Comparison of ENCODE assay signal across 17 cellular contexts in genomic region chr3:157115069-157116006, GRCh38. TPM values are rescaled to one million over a fixed set of nuclear protein-coding genes. Genes with fewer than 3 reads are reported as not detected.
DNase-seq lines count a peak whose midpoint lies in the region; ATAC-seq and TF ChIP-seq lines count a peak whose summit lies in the region.
"Had no signal": no experiment of that assay in that cellular context is flagged by ENCODE, and none has a peak within 500 bp of the region (broad histone marks: within the 10 kb centered on the region; RNA-seq: fewer than 3 reads in every experiment).

No MANE protein-coding gene starts in this region.

- no peaks in the 10 kb centered on the region for H4K20me1 ChIP-seq in MM.1S (ENCODE audit: insufficient read depth, low read length)

- H3K23ac ChIP-seq in trophoblast cell (ENCODE audit: low read length) = no peak overlapping the region

- H3K4me3 ChIP-seq in WERI-Rb-1 (ENCODE audit: low read depth, low read length) = peak overlapping the region; percentile 42
- H3K4me3 ChIP-seq in right atrium auricular region = no peak overlapping the region
- no peak overlapping the region for H3K4me3 ChIP-seq in trophoblast cell (ENCODE audit: low read depth, low read length)
- H3K4me3 ChIP-seq in MM.1S (ENCODE audit: low read length) = no peak overlapping the region

- no peak overlapping the region for H2BK12ac ChIP-seq in trophoblast cell (ENCODE audit: low read length)

- no peak overlapping the region for H2BK120ac ChIP-seq in trophoblast cell (ENCODE audit: insufficient read depth, low read length, poor library complexity)

- H4K91ac ChIP-seq in trophoblast cell (ENCODE audit: low read depth, low read length) = no peak overlapping the region

- no peak overlapping the region for H4K12ac ChIP-seq in trophoblast cell (ENCODE audit: low read depth, low read length)

- no peaks in the 10 kb centered on the region for H3K36me3 ChIP-seq in WERI-Rb-1
- H3K36me3 ChIP-seq in right atrium auricular region = no peaks in the 10 kb centered on the region
- no peaks in the 10 kb centered on the region for H3K36me3 ChIP-seq in trophoblast cell (ENCODE audit: control insufficient read depth in 1 of 2, insufficient read depth in 2 of 2, low read length in 2 of 2)
- H3K36me3 ChIP-seq in MM.1S (replicated peaks; ENCODE audit: insufficient read depth, low read length) = no peaks in the 10 kb centered on the region

- H3F3A ChIP-seq in MM.1S (ENCODE audit: insufficient read depth, low read length) = no peaks in the 10 kb centered on the region

- no peak overlapping the region for H2AFZ ChIP-seq in trophoblast cell (ENCODE audit: insufficient read depth, low read length, poor library complexity)
- H2AFZ ChIP-seq in MM.1S (ENCODE audit: low read length) = no peak overlapping the region

- H3K27ac ChIP-seq in WERI-Rb-1 (peak overlapping the region; percentile 68), right atrium auricular region (peak overlapping the region; percentile 72 to 93), trophoblast cell (ENCODE audit: low read depth, low read length) (no peak overlapping the region), MM.1S (ENCODE audit: low read length) (no peak overlapping the region)
- H3K27ac ChIP-seq: C4-2B had no signal

- H3K79me2 ChIP-seq in trophoblast cell (ENCODE audit: control insufficient read depth, insufficient read depth, low read length, poor library complexity) (no peaks in the 10 kb centered on the region), MM.1S (ENCODE audit: low read length) (no peaks in the 10 kb centered on the region)

- no peak overlapping the region for H2BK5ac ChIP-seq in trophoblast cell (ENCODE audit: low read depth, low read length, poor library complexity)

- WGBS in trophoblast cell (ENCODE audit: extremely low coverage, insufficient coverage, insufficient read length) = no CpG with 5 or more reads among the region's 10 CpGs

- TF ChIP-seq CTCF in WERI-Rb-1 (IDR thresholded peaks at IDR 0.05; ENCODE audit: low read depth, low read length) = no peak
- no peak for TF ChIP-seq CTCF in right atrium auricular region (IDR thresholded peaks at IDR 0.05)
- TF ChIP-seq CTCF in MM.1S (IDR thresholded peaks at IDR 0.05; ENCODE audit: low read length) = no peak

- H2AK5ac ChIP-seq in trophoblast cell (ENCODE audit: low read length) = no peak overlapping the region

- H3K9ac ChIP-seq in trophoblast cell (ENCODE audit: low read length) (no peak overlapping the region), MM.1S (ENCODE audit: low read length) (no peak overlapping the region)

- no peak overlapping the region for H3K14ac ChIP-seq in trophoblast cell (ENCODE audit: low read length)

- H3K4me1 ChIP-seq in right atrium auricular region (peaks cover 0 to 21% of the 10 kb centered on the region in 2 donors), trophoblast cell (ENCODE audit: control insufficient read depth in 1 of 2, insufficient read depth in 2 of 2, low read length in 2 of 2) (no peaks in the 10 kb centered on the region), MM.1S (ENCODE audit: low read length) (0 out of 2 replicates have a peak, but pooled peaks cover 3% of the 10 kb centered on the region)

- DNase-seq in HT-29 (ENCODE audit: low spot score) (peak; percentile 39), WERI-Rb-1 (peak; percentile 67), right atrium auricular region (ENCODE audit: low spot score) (no peak), trophoblast cell (peak; percentile 46 to 66), MM.1S (no peak), foreskin melanocyte (no peak), cerebellum (ENCODE audit: low spot score) (no peak)
- DNase-seq: activated CD4-positive, alpha-beta T cell treated with anti-CD3 and anti-CD28 coated beads, Interleukin-2, amount 50 U/mL, for 1 hour; activated naive CD4-positive, alpha-beta T cell; foreskin fibroblast; NCI-H1417; stimulated activated CD4-positive, alpha-beta T cell treated with anti-CD3 and anti-CD28 coated beads, Interleukin-4, amount 100 ng/mL, for 24 hours; stimulated activated naive CD8-positive, alpha-beta T cell treated with anti-CD3 and anti-CD28 coated beads, Interleukin-15, amount 100 ng/mL, for 72 hours; T-cell had no signal

- no peak overlapping the region for H3K18ac ChIP-seq in trophoblast cell (ENCODE audit: low read length)

- H4K8ac ChIP-seq in trophoblast cell (ENCODE audit: low read depth, low read length) = no peak overlapping the region

- no peaks in the 10 kb centered on the region for H3K9me2 ChIP-seq in MM.1S (replicated peaks; ENCODE audit: insufficient read depth, low read length)

- H3K4me2 ChIP-seq in trophoblast cell (ENCODE audit: low read length) = no peak overlapping the region
- no peak overlapping the region for H3K4me2 ChIP-seq in MM.1S (ENCODE audit: low read depth, low read length)

- no peak overlapping the region for H3K4ac ChIP-seq in trophoblast cell (ENCODE audit: low read depth, low read length)

- ATAC-seq in HG03378 (IDR thresholded peaks at IDR 0.05; ENCODE audit: unreplicated experiment) = no peak
- ATAC-seq: left lobe of liver; stimulated activated naive CD8-positive, alpha-beta T cell treated with anti-CD3 and anti-CD28 coated beads, Interleukin-15, amount 100 ng/mL, for 72 hours; T-cell had no signal

- H3K27me3 ChIP-seq in WERI-Rb-1 (ENCODE audit: insufficient read depth, low read depth, severe bottlenecking) = no peaks in the 10 kb centered on the region
- no peaks in the 10 kb centered on the region for H3K27me3 ChIP-seq in right atrium auricular region
- H3K27me3 ChIP-seq in trophoblast cell (ENCODE audit: insufficient read depth, low read length) = no peaks in the 10 kb centered on the region
- no peaks in the 10 kb centered on the region for H3K27me3 ChIP-seq in MM.1S (replicated peaks; ENCODE audit: insufficient read depth, low read length)

- H3K9me3 ChIP-seq in WERI-Rb-1 (ENCODE audit: severe bottlenecking) (no peaks in the 10 kb centered on the region), right atrium auricular region (no peaks in the 10 kb centered on the region), trophoblast cell (ENCODE audit: insufficient read depth, low read depth, low read length) (peaks cover 1% of the 10 kb centered on the region), MM.1S (replicated peaks; ENCODE audit: insufficient read depth, low read length) (no peaks in the 10 kb centered on the region)

- H3K79me1 ChIP-seq in trophoblast cell (ENCODE audit: low read length) = no peaks in the 10 kb centered on the region

RNA-seq across cellular contexts. Expression of gene CCNL1, which starts 44.6 kb away (rescaled TPM):
- total RNA-seq in HT-29 (2014; rRNA removed; shearing (Covaris generic)) = 302 and 313 TPM in 2 replicates
- total RNA-seq in right atrium auricular region = 10 to 100 TPM; 43.8 to 44.3 TPM
- polyA plus RNA-seq in trophoblast cell (2013) = 56.5 and 56.9 TPM in 2 replicates
- total RNA-seq in cerebellum = 139 TPM

Comparison
In these comparisons a context has a peak if more than half of its experiments do, and no peak if none do; other contexts are left out.
1. DNase-seq: peak in HT-29 (single experiment), WERI-Rb-1 (single experiment) and trophoblast cell (2 of 2); none in right atrium auricular region (single experiment), MM.1S (single experiment), foreskin melanocyte (single experiment) and cerebellum (single experiment).
2. H3K27ac ChIP-seq: peak in WERI-Rb-1 (single experiment) and right atrium auricular region (2 of 2); none in trophoblast cell (single experiment) and MM.1S (single experiment).